11 cellular contexts compared by ENCODE assay signal in the genomic region with DNA sequence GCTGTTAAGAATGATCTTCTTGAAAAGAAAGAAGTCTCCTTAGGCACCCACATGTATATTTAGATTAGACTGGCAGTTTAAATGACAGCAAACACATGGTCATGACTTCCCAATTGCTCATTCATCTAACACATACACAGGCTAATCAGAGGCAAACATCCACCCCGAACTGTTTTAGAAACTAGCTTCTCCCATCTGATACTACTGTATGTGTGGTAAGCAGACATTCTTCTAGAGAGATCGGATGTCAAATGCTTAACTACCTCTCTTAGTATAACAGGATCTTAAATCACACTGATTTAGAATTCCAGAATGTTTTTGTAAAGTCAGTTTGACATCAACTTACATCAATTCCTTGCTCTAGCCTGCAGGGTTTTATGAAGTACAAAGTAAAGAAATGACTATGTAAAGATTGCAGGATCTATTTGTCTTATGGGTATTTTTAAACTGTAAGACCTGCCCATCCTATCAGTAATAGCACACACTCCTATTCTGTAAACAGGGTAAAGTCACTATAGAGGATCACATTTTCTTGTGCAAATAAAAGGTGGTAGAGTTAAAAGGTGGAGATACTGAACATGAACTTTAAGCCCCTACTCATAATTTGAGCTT.
A peak's percentile ranks its signal among the peaks of the same experiment; 100 is the strongest.
DNase-seq lines count a peak whose midpoint lies in the region; ATAC-seq and TF ChIP-seq lines count a peak whose summit lies in the region.
"Had no signal": no experiment of that assay in that cellular context is flagged by ENCODE, and none has a peak within 500 bp of the region (broad histone marks: within the 10 kb centered on the region; RNA-seq: fewer than 3 reads in every experiment).

No MANE protein-coding gene starts in this region.

- DNase-seq in activated CD4-positive, CD25-positive, alpha-beta regulatory T cell treated with anti-CD3 and anti-CD28 coated beads, Interleukin-2, amount 50 U/mL, for 72 hours = no peak
- no peak for DNase-seq in WTC11 (ENCODE audit: low spot score)
- peak; percentile 36 for DNase-seq in skeletal muscle cell (ENCODE audit: low read depth)
- DNase-seq in NCI-H1694 treated with DMSO at 0.1 percent for 48 hours (lab: John Stamatoyannopoulos, UW) = no peak
- DNase-seq in endothelial cell (ENCODE audit: low spot score) = no peak
- DNase-seq in iPS-NIHi7 (ENCODE audit: extremely low spot score) = no peak
- DNase-seq: CD8-positive, alpha-beta T cell; dermis blood vessel endothelial cell; SW 1271 had no signal

- H3K36me3 Mint-ChIP-seq in WTC11 (no peaks in the 10 kb centered on the region), endothelial cell (ENCODE audit: low read depth, unreplicated experiment) (no peaks in the 10 kb centered on the region)

- no peak overlapping the region for H3K4me3 Mint-ChIP-seq in WTC11
- H3K4me3 Mint-ChIP-seq in endothelial cell (ENCODE audit: unreplicated experiment) = no peak overlapping the region
- H3K4me3 Mint-ChIP-seq: CD8-positive, alpha-beta T cell had no signal

- H3K27ac Mint-ChIP-seq in WTC11 = no peak overlapping the region
- no peak overlapping the region for H3K27ac Mint-ChIP-seq in endothelial cell (ENCODE audit: unreplicated experiment)
- H3K27ac Mint-ChIP-seq: CD8-positive, alpha-beta T cell had no signal

- no peak overlapping the region for H3K4me3 ChIP-seq in skeletal muscle cell (ENCODE audit: low read depth, low read length)

- peak; percentile 56 to 76 for ATAC-seq in activated CD4-positive, CD25-positive, alpha-beta regulatory T cell treated with anti-CD3 and anti-CD28 coated beads, Interleukin-2, amount 50 U/mL, for 24 hours
- ATAC-seq in HG02884 (IDR thresholded peaks at IDR 0.05; ENCODE audit: unreplicated experiment) (peak; percentile 54), WTC11 (peak; percentile 63)
- ATAC-seq: CD8-positive, alpha-beta T cell had no signal

- POLR2A ChIA-PET in WTC11 (lab: Charles Lee) = no interaction called here

- CTCF ChIA-PET in WTC11 (lab: Charles Lee) = interaction anchor here (0.8 to 1.1 kb wide), 4 partner anchors 26 to 918 kb away, joined by 3 read pairs; no protein-coding TSS in a partner anchor

- H3K4me1 Mint-ChIP-seq in WTC11 (peaks cover 15% of the 10 kb centered on the region), endothelial cell (ENCODE audit: unreplicated experiment) (peaks cover 9% of the 10 kb centered on the region)

- H3K9me3 Mint-ChIP-seq in WTC11 = no peaks in the 10 kb centered on the region
- no peaks in the 10 kb centered on the region for H3K9me3 Mint-ChIP-seq in endothelial cell (ENCODE audit: unreplicated experiment)
- H3K9me3 Mint-ChIP-seq: CD8-positive, alpha-beta T cell had no signal

- no peak for TF ChIP-seq CTCF in WTC11 (IDR thresholded peaks at IDR 0.05)
- no peak for TF ChIP-seq CTCF in endothelial cell (IDR thresholded peaks at IDR 0.05; ENCODE audit: unreplicated experiment)

- H3K27me3 Mint-ChIP-seq in WTC11 (ENCODE audit: low read depth) (no peaks in the 10 kb centered on the region), endothelial cell (ENCODE audit: unreplicated experiment) (no peaks in the 10 kb centered on the region)

TF ChIP-seq in WTC11, 78 proteins besides CTCF, POLR2A, EP300 and RAD21 (continues in another document):
- TF ChIP-seq STAT6 (CRISPR knock-in tag; conservative IDR thresholded peaks at IDR 0.05; ENCODE audit: low read depth) (no peak), AR (CRISPR knock-in tag; IDR thresholded peaks at IDR 0.05) (no peak), SOX15 (CRISPR knock-in tag; IDR thresholded peaks at IDR 0.05) (no peak), NR3C1 (CRISPR knock-in tag; conservative IDR thresholded peaks at IDR 0.05; ENCODE audit: low read depth) (no peak), ZNF423 (CRISPR knock-in tag; IDR thresholded peaks at IDR 0.05) (no peak), NR1H2 (CRISPR knock-in tag; IDR thresholded peaks at IDR 0.05) (no peak), ZNF121 (CRISPR knock-in tag; IDR thresholded peaks at IDR 0.05) (no peak), HMGXB4 (CRISPR knock-in tag; IDR thresholded peaks at IDR 0.05) (no peak), SP1 (CRISPR knock-in tag; conservative IDR thresholded peaks at IDR 0.05) (no peak)
- TF ChIP-seq, protein P1, sequence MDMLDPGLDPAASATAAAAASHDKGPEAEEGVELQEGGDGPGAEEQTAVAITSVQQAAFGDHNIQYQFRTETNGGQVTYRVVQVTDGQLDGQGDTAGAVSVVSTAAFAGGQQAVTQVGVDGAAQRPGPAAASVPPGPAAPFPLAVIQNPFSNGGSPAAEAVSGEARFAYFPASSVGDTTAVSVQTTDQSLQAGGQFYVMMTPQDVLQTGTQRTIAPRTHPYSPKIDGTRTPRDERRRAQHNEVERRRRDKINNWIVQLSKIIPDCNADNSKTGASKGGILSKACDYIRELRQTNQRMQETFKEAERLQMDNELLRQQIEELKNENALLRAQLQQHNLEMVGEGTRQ (CRISPR knock-in tag; IDR thresholded peaks at IDR 0.05) = no peak
